In genomic region chr18:8117008-8117376, GRCh38 we compare ENCODE assay signal across 1 cellular context.
TF ChIP-seq lines count a peak whose summit lies in the region.

No MANE protein-coding gene starts in this region.

TF ChIP-seq in A549, 52 proteins besides CTCF, POLR2A, EP300 and RAD21 (continued from another document):
- TF ChIP-seq REST (IDR thresholded peaks at IDR 0.05): no peak
- no peak for TF ChIP-seq FOSB (CRISPR knock-in tag; IDR thresholded peaks at IDR 0.05)
- no peak for TF ChIP-seq EHF (CRISPR knock-in tag; IDR thresholded peaks at IDR 0.05)
- TF ChIP-seq ZC3H11A (IDR thresholded peaks at IDR 0.05): no peak
- no peak for TF ChIP-seq POLR2AphosphoS2 (conservative IDR thresholded peaks at IDR 0.05; ENCODE audit: low read length)
- TF ChIP-seq MAZ (IDR thresholded peaks at IDR 0.05; ENCODE audit: borderline replicate concordance, low read depth, low read length): no peak
- no peak for TF ChIP-seq HOXB13 (CRISPR knock-in tag; IDR thresholded peaks at IDR 0.05; ENCODE audit: low read depth)
- TF ChIP-seq CHD2 (IDR thresholded peaks at IDR 0.05; ENCODE audit: low read length, partially characterized antibody): no peak
- no peak for TF ChIP-seq HOXB5 (CRISPR knock-in tag; IDR thresholded peaks at IDR 0.05)
- no peak for TF ChIP-seq CEBPB (IDR thresholded peaks at IDR 0.05)
- TF ChIP-seq ZNF302 (CRISPR knock-in tag; IDR thresholded peaks at IDR 0.05): no peak
- TF ChIP-seq RARB (CRISPR knock-in tag; IDR thresholded peaks at IDR 0.05): no peak
- TF ChIP-seq NR3C1 (IDR thresholded peaks at IDR 0.05): no peak
- no peak for TF ChIP-seq RCOR1 (IDR thresholded peaks at IDR 0.05; ENCODE audit: low read depth, low read length)
- TF ChIP-seq CBX2 (IDR thresholded peaks at IDR 0.05; ENCODE audit: borderline replicate concordance, low read depth): no peak
- TF ChIP-seq SMC3 (IDR thresholded peaks at IDR 0.05): no peak
- no peak for TF ChIP-seq NFE2L2 (conservative IDR thresholded peaks at IDR 0.05; ENCODE audit: low read length)
